ENCODE assay signal across 27 cellular contexts in the genomic region with DNA sequence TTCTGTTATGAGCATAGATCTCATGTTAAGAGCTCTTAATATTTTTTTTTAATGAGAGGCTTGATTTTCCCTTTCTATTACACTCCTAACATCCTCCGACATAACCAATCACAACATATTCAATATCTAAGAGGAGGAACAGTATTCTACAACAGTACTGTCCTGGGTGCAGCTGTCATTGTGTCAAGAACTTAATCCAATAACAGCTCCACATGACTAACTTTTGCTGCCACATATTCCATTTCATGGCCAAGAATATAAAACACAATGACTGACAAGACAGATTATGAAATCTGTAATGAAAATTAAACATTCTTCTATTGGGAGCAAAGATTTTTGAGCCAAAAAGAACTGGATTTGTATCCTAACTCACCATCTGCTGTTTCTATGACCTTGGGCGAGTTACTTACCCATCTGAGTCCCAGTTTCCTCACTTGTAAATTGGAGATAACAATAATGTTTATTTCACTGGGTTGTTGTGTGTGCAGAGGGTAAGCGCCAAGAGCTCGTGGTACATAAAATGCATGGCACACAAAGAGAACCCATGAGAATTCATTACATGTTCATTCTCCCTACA.
"Had no signal": no experiment of that assay in that cellular context is flagged by ENCODE, and none has a peak within 500 bp of the region (broad histone marks: within the 10 kb centered on the region; RNA-seq: fewer than 3 reads in every experiment).

No MANE protein-coding gene starts in this region.

- H3K27ac ChIP-seq: ascending aorta, body of pancreas, KMS-11, Peyer's patch, RWPE1 had no signal

- DNase-seq: activated CD4-positive, alpha-beta T cell treated with anti-CD3 and anti-CD28 coated beads for 48 hours; activated CD4-positive, alpha-beta T cell treated with anti-CD3 and anti-CD28 coated beads, Interleukin-2, amount 50 U/mL, for 4 hours; activated CD4-positive, CD25-positive, alpha-beta regulatory T cell treated with anti-CD3 and anti-CD28 coated beads, Interleukin-2, amount 50 U/mL, for 72 hours; activated CD8-positive, alpha-beta memory T cell treated with anti-CD3 and anti-CD28 coated beads, Interleukin-2, amount 10 ng/mL, durations not matched to agents 7 days and 5 days; activated effector memory CD4-positive, alpha-beta T cell treated with Interleukin-2 at 50 U/mL for 16 hours; activated naive CD4-positive, alpha-beta T cell; activated T-cell treated with anti-CD3 and anti-CD28 coated beads, Interleukin-2, amount 50 U/mL, for 24 hours; body of pancreas; MM.1S; NCI-H1105 treated with DMSO at 0.1 percent for 48 hours; NCI-H1436 treated with DMSO at 0.1 percent for 48 hours; NCI-H187 treated with DMSO at 0.1 percent for 48 hours; NCI-H2081 treated with DMSO at 0.1 percent for 48 hours; NCI-H2227 treated with DMSO at 0.1 percent for 48 hours; NCI-H526 treated with DMSO at 0.1 percent for 48 hours; NCI-H82; Peyer's patch; SHP77 treated with DMSO at 0.1 percent for 48 hours; T-helper 9 cell had no signal

- H3K27me3 ChIP-seq: ascending aorta, body of pancreas, Peyer's patch had no signal

- H3K27me3 Mint-ChIP-seq: central memory CD8-positive, alpha-beta T cell had no signal

- H3K4me1 Mint-ChIP-seq: activated CD8-positive, alpha-beta memory T cell treated with anti-CD3 and anti-CD28 coated beads, Interleukin-2, amount 10 ng/mL, durations not matched to agents 7 days and 5 days; activated naive CD4-positive, alpha-beta T cell treated with anti-CD3 and anti-CD28 coated beads, Interleukin-2, amount 50 U/mL, for 24 hours; central memory CD8-positive, alpha-beta T cell had no signal

- H3K36me3 Mint-ChIP-seq: activated CD8-positive, alpha-beta memory T cell treated with anti-CD3 and anti-CD28 coated beads, Interleukin-2, amount 10 ng/mL, durations not matched to agents 7 days and 5 days; activated naive CD4-positive, alpha-beta T cell treated with anti-CD3 and anti-CD28 coated beads, Interleukin-2, amount 50 U/mL, for 24 hours had no signal

- H3K4me3 Mint-ChIP-seq: activated CD8-positive, alpha-beta memory T cell treated with anti-CD3 and anti-CD28 coated beads, Interleukin-2, amount 10 ng/mL, durations not matched to agents 7 days and 5 days; activated naive CD4-positive, alpha-beta T cell treated with anti-CD3 and anti-CD28 coated beads, Interleukin-2, amount 50 U/mL, for 24 hours; activated T-cell treated with anti-CD3 and anti-CD28 coated beads, Interleukin-2, amount 50 U/mL, for 24 hours; activated T-helper 1 cell treated with anti-CD3 and anti-CD28 coated beads, Interleukin-12 subunit alpha, Interleukin-12 subunit beta, Interleukin-2, Interleukin-4 antibody, amounts not matched to agents 30 ng/mL and 10 ng/mL and 1 ng/mL, durations not matched to agents 14 hours and 24 hours and 36 hours; central memory CD8-positive, alpha-beta T cell; T-helper 1 cell treated with Interleukin-12 subunit alpha and Interleukin-12 subunit beta and Interleukin-4 antibody, amounts not matched to agents 30 μg/mL and 1 μg/mL, for 36 hours; WTC11 had no signal

- H3K36me3 ChIP-seq: ascending aorta, Peyer's patch had no signal

- H3K4me3 ChIP-seq: ascending aorta, body of pancreas, Peyer's patch had no signal

- ATAC-seq: activated CD8-positive, alpha-beta memory T cell treated with anti-CD3 and anti-CD28 coated beads, Interleukin-2, amount 10 ng/mL, durations not matched to agents 7 days and 5 days; body of pancreas; WTC11 had no signal

- H3K4me1 ChIP-seq: ascending aorta, body of pancreas, Peyer's patch had no signal

- H3K27ac Mint-ChIP-seq: activated CD8-positive, alpha-beta memory T cell treated with anti-CD3 and anti-CD28 coated beads, Interleukin-2, amount 10 ng/mL, durations not matched to agents 7 days and 5 days; activated naive CD4-positive, alpha-beta T cell treated with anti-CD3 and anti-CD28 coated beads, Interleukin-2, amount 50 U/mL, for 24 hours; activated T-cell treated with anti-CD3 and anti-CD28 coated beads, Interleukin-2, amount 50 U/mL, for 24 hours; activated T-helper 1 cell treated with anti-CD3 and anti-CD28 coated beads, Interleukin-12 subunit alpha, Interleukin-12 subunit beta, Interleukin-2, Interleukin-4 antibody, amounts not matched to agents 30 ng/mL and 10 ng/mL and 1 ng/mL, durations not matched to agents 14 hours and 24 hours and 36 hours; T-helper 1 cell treated with Interleukin-12 subunit alpha and Interleukin-12 subunit beta and Interleukin-4 antibody, amounts not matched to agents 30 μg/mL and 1 μg/mL, for 36 hours; WTC11 had no signal

- H3K9me3 Mint-ChIP-seq: activated T-helper 1 cell treated with anti-CD3 and anti-CD28 coated beads, Interleukin-12 subunit alpha, Interleukin-12 subunit beta, Interleukin-2, Interleukin-4 antibody, amounts not matched to agents 30 ng/mL and 10 ng/mL and 1 ng/mL, durations not matched to agents 14 hours and 24 hours and 36 hours; central memory CD8-positive, alpha-beta T cell; T-helper 1 cell treated with Interleukin-12 subunit alpha and Interleukin-12 subunit beta and Interleukin-4 antibody, amounts not matched to agents 30 μg/mL and 1 μg/mL, for 36 hours had no signal

- H3K9me3 ChIP-seq: body of pancreas, Peyer's patch had no signal
